Comparison of ENCODE assay signal across 23 cellular contexts in genomic region chr7:29000346-29000745, GRCh38. TPM values are rescaled to one million over a fixed set of nuclear protein-coding genes. Genes with fewer than 3 reads are reported as not detected.
"Had no signal": no experiment of that assay in that cellular context is flagged by ENCODE, and none has a peak within 500 bp of the region (broad histone marks: within the 10 kb centered on the region; RNA-seq: fewer than 3 reads in every experiment).

No MANE protein-coding gene starts in this region.

- H3K27ac Mint-ChIP-seq: dendritic cell treated with granulocyte-macrophage colony-stimulating factor and Interleukin-4, amounts not matched to agents 40 ng/mL and 50 ng/mL, for 4 days; immature natural killer cell; natural killer cell; stimulated activated effector memory CD8-positive, alpha-beta T cell treated with anti-CD3 and anti-CD28 coated beads, Interleukin-12 subunit alpha, Interleukin-12 subunit beta, amount 100 ng/mL, for 72 hours had no signal

- H3K4me1 ChIP-seq: colonic mucosa, lower lobe of right lung, sigmoid colon, upper lobe of left lung had no signal

- H3K4me3 Mint-ChIP-seq: central memory CD8-positive, alpha-beta T cell; dendritic cell treated with granulocyte-macrophage colony-stimulating factor and Interleukin-4, amounts not matched to agents 40 ng/mL and 50 ng/mL, for 4 days; immature natural killer cell; natural killer cell; stimulated activated effector memory CD8-positive, alpha-beta T cell treated with anti-CD3 and anti-CD28 coated beads, Interleukin-12 subunit alpha, Interleukin-12 subunit beta, amount 100 ng/mL, for 72 hours had no signal

- H3K36me3 Mint-ChIP-seq: immature natural killer cell; natural killer cell; stimulated activated effector memory CD8-positive, alpha-beta T cell treated with anti-CD3 and anti-CD28 coated beads, Interleukin-12 subunit alpha, Interleukin-12 subunit beta, amount 100 ng/mL, for 72 hours had no signal

- H3K4me3 ChIP-seq: cardiac muscle cell, colonic mucosa, esophagus squamous epithelium, lower lobe of right lung, ovary, right atrium auricular region, sigmoid colon, stomach, thyroid gland, upper lobe of left lung had no signal

- H3K27ac ChIP-seq: cardiac muscle cell, colonic mucosa, esophagus squamous epithelium, lower lobe of right lung, ovary, sigmoid colon, stomach, thyroid gland, upper lobe of left lung had no signal

- DNase-seq: colonic mucosa; effector memory CD4-positive, alpha-beta T cell; esophagus squamous epithelium; hypothalamus; immature natural killer cell; lower lobe of right lung; natural killer cell; occipital lobe; ovary; sigmoid colon; stimulated activated CD4-positive, alpha-beta T cell treated with anti-CD3 and anti-CD28 coated beads, Interleukin-2, amount 100 ng/mL, for 24 hours; stimulated activated CD4-positive, alpha-beta T cell treated with anti-CD3 and anti-CD28 coated beads, Interleukin-4, amount 100 ng/mL, for 24 hours; stimulated activated naive CD4-positive, alpha-beta T cell treated with Interleukin-2 at 50 U/mL for 16 hours; stomach; thyroid gland; upper lobe of left lung had no signal

- H3K27me3 ChIP-seq: cardiac muscle cell, colonic mucosa, esophagus squamous epithelium, ovary, right atrium auricular region, sigmoid colon, stomach, thyroid gland, upper lobe of left lung had no signal

- H3K9me3 Mint-ChIP-seq: central memory CD8-positive, alpha-beta T cell; dendritic cell treated with granulocyte-macrophage colony-stimulating factor and Interleukin-4, amounts not matched to agents 40 ng/mL and 50 ng/mL, for 4 days; immature natural killer cell; natural killer cell; stimulated activated effector memory CD8-positive, alpha-beta T cell treated with anti-CD3 and anti-CD28 coated beads, Interleukin-12 subunit alpha, Interleukin-12 subunit beta, amount 100 ng/mL, for 72 hours had no signal

- ATAC-seq: left lobe of liver; lower lobe of right lung; natural killer cell; stimulated activated effector memory CD8-positive, alpha-beta T cell treated with anti-CD3 and anti-CD28 coated beads, Interleukin-12 subunit alpha, Interleukin-12 subunit beta, amount 100 ng/mL, for 72 hours had no signal

- H3K4me1 Mint-ChIP-seq: central memory CD8-positive, alpha-beta T cell; immature natural killer cell; natural killer cell; stimulated activated effector memory CD8-positive, alpha-beta T cell treated with anti-CD3 and anti-CD28 coated beads, Interleukin-12 subunit alpha, Interleukin-12 subunit beta, amount 100 ng/mL, for 72 hours had no signal

- H3K9me3 ChIP-seq: colonic mucosa, esophagus squamous epithelium, lower lobe of right lung, ovary, right atrium auricular region, sigmoid colon, stomach, thyroid gland, upper lobe of left lung had no signal

- H3K27me3 Mint-ChIP-seq: dendritic cell treated with granulocyte-macrophage colony-stimulating factor and Interleukin-4, amounts not matched to agents 40 ng/mL and 50 ng/mL, for 4 days had no signal

- H3K36me3 ChIP-seq: cardiac muscle cell, colonic mucosa, esophagus squamous epithelium, lower lobe of right lung, ovary, right atrium auricular region, sigmoid colon, stomach, thyroid gland, upper lobe of left lung had no signal

RNA-seq across cellular contexts. Expression of gene TRIL, which starts 42.2 kb away (rescaled TPM):
- total RNA-seq: mononuclear cell had no signal
- polyA plus RNA-seq: immature natural killer cell had no signal
